16 cellular contexts compared by ENCODE assay signal in genomic region chr7:46494441-46494840, GRCh38.
DNase-seq lines count a peak whose midpoint lies in the region; FAIRE-seq and TF ChIP-seq lines count a peak whose summit lies in the region.
"Had no signal": no experiment of that assay in that cellular context is flagged by ENCODE, and none has a peak within 500 bp of the region (broad histone marks: within the 10 kb centered on the region; RNA-seq: fewer than 3 reads in every experiment).

No MANE protein-coding gene starts in this region.

- peaks cover 5% of the 10 kb centered on the region for H3K36me3 Mint-ChIP-seq in Calu3 (ENCODE audit: insufficient read depth, unreplicated experiment)
- peaks cover 12% of the 10 kb centered on the region for H3K36me3 Mint-ChIP-seq in HFFc6 (ENCODE audit: low read depth)
- H3K36me3 Mint-ChIP-seq: CD14-positive monocyte; CD4-positive, alpha-beta memory T cell had no signal

- peak overlapping the region; percentile 77 for H3K27ac ChIP-seq in osteoblast (ENCODE audit: low read depth, low read length)
- H3K27ac ChIP-seq: 22Rv1, A549, BLaER1 had no signal

- H3K36me3 ChIP-seq in osteoblast (ENCODE audit: insufficient read depth, low read length): no peaks in the 10 kb centered on the region
- H3K36me3 ChIP-seq: BLaER1 had no signal

- H4K20me1 ChIP-seq in osteoblast (ENCODE audit: insufficient read depth, low read length): no peaks in the 10 kb centered on the region
- H4K20me1 ChIP-seq: BLaER1 had no signal

- BruUV-seq in Calu3 (replicated peaks; lab: Mats Ljungman, UMichigan): no TSS peak

- TF ChIP-seq CTCF in Calu3 (IDR thresholded peaks at IDR 0.05; ENCODE audit: unreplicated experiment) (no peak), HFFc6 (IDR thresholded peaks at IDR 0.05) (no peak), osteoblast (IDR thresholded peaks at IDR 0.05; ENCODE audit: extremely low read depth, low read depth, low read length) (no peak), D721Med (IDR thresholded peaks at IDR 0.05; ENCODE audit: insufficient read depth, missing control alignments) (no peak)

- H3K79me2 ChIP-seq in osteoblast (ENCODE audit: insufficient read depth, low read length): no peaks in the 10 kb centered on the region

- CTCF ChIA-PET in Calu3 (lab: Charles Lee): no interaction called here

- H2AFZ ChIP-seq in osteoblast (ENCODE audit: low read length): no peak overlapping the region

- H3K9me3 ChIP-seq in osteoblast (ENCODE audit: low read depth, low read length): no peaks in the 10 kb centered on the region

- intact Hi-C loops in Calu3 (cut with micrococcal nuclease; ENCODE audit: unreplicated experiment): loop anchor here (5.0 kb wide), 2 partner anchors 293 to 438 kb away; no protein-coding TSS in a partner anchor

- H3K27me3 Mint-ChIP-seq in Calu3 (ENCODE audit: unreplicated experiment): no peaks in the 10 kb centered on the region
- no peaks in the 10 kb centered on the region for H3K27me3 Mint-ChIP-seq in HFFc6 (ENCODE audit: insufficient read depth)

- H3K4me3 Mint-ChIP-seq in Calu3 (ENCODE audit: low read depth, unreplicated experiment) (no peak overlapping the region), HFFc6 (no peak overlapping the region; the same call in 1 of the 2 replicates)
- H3K4me3 Mint-ChIP-seq: CD14-positive monocyte; CD4-positive, alpha-beta memory T cell; H9 had no signal

- H3K27me3 ChIP-seq in osteoblast (ENCODE audit: insufficient read depth, low read length): no peaks in the 10 kb centered on the region
- H3K27me3 ChIP-seq: BLaER1 had no signal

- H3K4me1 ChIP-seq in osteoblast (ENCODE audit: insufficient read depth, low read length): peaks cover 12% of the 10 kb centered on the region
- H3K4me1 ChIP-seq: A549, BLaER1 had no signal

- peaks cover 14% of the 10 kb centered on the region for H3K9me3 Mint-ChIP-seq in Calu3 (ENCODE audit: low read depth, unreplicated experiment)
- H3K9me3 Mint-ChIP-seq in HFFc6: peaks cover 11% of the 10 kb centered on the region

- H3K4me3 ChIP-seq in osteoblast (ENCODE audit: insufficient read depth, low read length): no peak overlapping the region
- H3K4me3 ChIP-seq: A549, BLaER1 had no signal

- H3K27ac Mint-ChIP-seq in Calu3 (ENCODE audit: unreplicated experiment): peak overlapping the region; percentile 82
- peak overlapping the region; percentile 22; the same call in 1 of the 2 replicates for H3K27ac Mint-ChIP-seq in HFFc6
- H3K27ac Mint-ChIP-seq: CD14-positive monocyte; CD4-positive, alpha-beta memory T cell; H9 had no signal

- H3K4me1 Mint-ChIP-seq in Calu3 (ENCODE audit: low read depth, unreplicated experiment) (peaks cover 35% of the 10 kb centered on the region), HFFc6 (ENCODE audit: low read depth) (peaks cover 24% of the 10 kb centered on the region)
- H3K4me1 Mint-ChIP-seq: CD14-positive monocyte; CD4-positive, alpha-beta memory T cell; H9 had no signal

- no peak for DNase-seq in Calu3
- DNase-seq in HFFc6: peak; percentile 5
- no peak for DNase-seq in osteoblast (ENCODE audit: insufficient read length, low spot score, missing footprints)
- DNase-seq in D721Med (ENCODE audit: insufficient read length, low spot score): no peak
- no peak for DNase-seq in AML-193 (lab: John Stamatoyannopoulos, UW)
- no peak for DNase-seq in SW 1271 (lab: John Stamatoyannopoulos, UW)
- no peak for DNase-seq in cortex of kidney (lab: John Stamatoyannopoulos, UW)
- DNase-seq: CD4-positive, alpha-beta memory T cell; GF-D8; H9 had no signal

- no peak overlapping the region for H3K4me2 ChIP-seq in osteoblast (ENCODE audit: insufficient read depth, low read length)
- H3K4me2 ChIP-seq: A549, BLaER1 had no signal

- peak; percentile 37 for FAIRE-seq in endometrium (lab: Jason Lieb, UNC)
- no peak for FAIRE-seq in D721Med (lab: Jason Lieb, UNC)
- FAIRE-seq: H1 had no signal
